8 cellular contexts compared by ENCODE assay signal in genomic region chr19:16659832-16660708, GRCh38. TPM values are rescaled to one million over a fixed set of nuclear protein-coding genes. Genes with fewer than 3 reads are reported as not detected.
A peak's percentile ranks its signal among the peaks of the same experiment; 100 is the strongest.
DNase-seq lines count a peak whose midpoint lies in the region; FAIRE-seq and TF ChIP-seq lines count a peak whose summit lies in the region.

SMIM7 (minus strand) TSS chr19:16660144; CDS start chr19:16660110, 34 bp downstream.

- H2BK120ac ChIP-seq in neuronal stem cell (ENCODE audit: low read depth, low read length) = peak within 1 kb of the TSS; percentile 64

- no peak within 1 kb of the TSS for H4K91ac ChIP-seq in neuronal stem cell (ENCODE audit: low read depth, low read length, poor library complexity)

- H3K4me2 ChIP-seq in neuronal stem cell (ENCODE audit: insufficient read depth, low read length, poor library complexity, severe bottlenecking) = peak within 1 kb of the TSS; percentile 97

- H3K36me3 Mint-ChIP-seq in activated naive CD4-positive, alpha-beta T cell treated with anti-CD3 and anti-CD28 coated beads for 36 hours (ENCODE audit: low read depth) = peaks cover 20% of the 10 kb centered on the region

- H3K36me3 ChIP-seq in neuronal stem cell (replicated peaks in 1 of 2; ENCODE audit: control insufficient read depth in 2 of 2, insufficient read depth in 2 of 2, low read length in 2 of 2) = peaks cover 21 to 41% of the 10 kb centered on the region in 2 donors

- H2AK5ac ChIP-seq in neuronal stem cell (ENCODE audit: low read depth, low read length) = peak within 1 kb of the TSS; percentile 93

- DNase-seq in GM04504 (ENCODE audit: low read depth) (peak; percentile 98), HFF-Myc (ENCODE audit: extremely low read depth, low read depth) (peak; percentile 97), NAMALWA (ENCODE audit: low spot score) (peak; percentile 99), SK-N-DZ (ENCODE audit: low spot score) (peak; percentile 98), frontal cortex (ENCODE audit: low spot score in 2 of 2) (peak; percentile 97 to 98), neuronal stem cell (ENCODE audit: low spot score) (peak; percentile 97)
- DNase-seq in activated naive CD4-positive, alpha-beta T cell treated with anti-CD3 and anti-CD28 coated beads for 36 hours = peak; percentile 98

- peak within 1 kb of the TSS; percentile 92 for H3K27ac ChIP-seq in neuronal stem cell (replicated peaks; ENCODE audit: low read length)

- peak within 1 kb of the TSS; percentile 92 for H3K4me3 Mint-ChIP-seq in activated naive CD4-positive, alpha-beta T cell treated with anti-CD3 and anti-CD28 coated beads for 36 hours

- H3K4me1 ChIP-seq in neuronal stem cell (ENCODE audit: control insufficient read depth in 2 of 2, insufficient read depth in 1 of 2, low read depth in 1 of 2, low read length in 2 of 2) = peaks cover 4 to 11% of the 10 kb centered on the region in 2 donors

- peak within 1 kb of the TSS; percentile 98 for H3K4ac ChIP-seq in neuronal stem cell (ENCODE audit: low read length)

- no CpG with 5 or more reads among the region's 60 CpGs for WGBS in neuronal stem cell (ENCODE audit: extremely low coverage in 2 of 2, insufficient read length in 2 of 2, insufficient replicate concordance in 1 of 2), 2 donors

- H3K18ac ChIP-seq in neuronal stem cell (ENCODE audit: low read length) = peak within 1 kb of the TSS; percentile 100

- H3K9me3 ChIP-seq in neuronal stem cell (replicated peaks in 1 of 2; ENCODE audit: control insufficient read depth in 2 of 2, insufficient read depth in 1 of 2, low read depth in 1 of 2, low read length in 2 of 2) = peaks cover 0 to 6% of the 10 kb centered on the region in 2 donors

- H3K4me1 Mint-ChIP-seq in activated naive CD4-positive, alpha-beta T cell treated with anti-CD3 and anti-CD28 coated beads for 36 hours (ENCODE audit: low read depth) = peaks cover 39% of the 10 kb centered on the region

- H3K27me3 Mint-ChIP-seq in activated naive CD4-positive, alpha-beta T cell treated with anti-CD3 and anti-CD28 coated beads for 36 hours (ENCODE audit: low read depth) = peaks cover 6% of the 10 kb centered on the region

- H3K27me3 ChIP-seq in neuronal stem cell (ENCODE audit: control insufficient read depth in 3 of 3, insufficient read depth in 3 of 3, low read depth in 1 of 3, low read length in 3 of 3) = peaks cover 0 to 16% (median 9%) of the 10 kb centered on the region in 3 experiments

- H2BK15ac ChIP-seq in neuronal stem cell (ENCODE audit: low read length) = peak within 1 kb of the TSS; percentile 79

- no peak for FAIRE-seq in frontal cortex (lab: Jason Lieb, UNC)

- TF ChIP-seq CTCF in HFF-Myc (IDR thresholded peaks at IDR 0.05; ENCODE audit: low read depth, low read length, missing control alignments) (no peak), subcutaneous adipose tissue (IDR thresholded peaks at IDR 0.05; ENCODE audit: low read depth) (no peak)

- peak within 1 kb of the TSS; percentile 57 for H2BK5ac ChIP-seq in neuronal stem cell (ENCODE audit: low read length)

- H2AFZ ChIP-seq in neuronal stem cell (ENCODE audit: low read length) = peak within 1 kb of the TSS; percentile 96

- peak within 1 kb of the TSS; percentile 87 for H4K8ac ChIP-seq in neuronal stem cell (ENCODE audit: low read depth, low read length)

- peak within 1 kb of the TSS; percentile 93 for H3K9ac ChIP-seq in neuronal stem cell (ENCODE audit: low read depth, low read length, poor library complexity)

- CTCF ChIA-PET in activated naive CD4-positive, alpha-beta T cell treated with anti-CD3 and anti-CD28 coated beads for 36 hours (lab: Charles Lee) = interaction anchor here (0.6 kb wide), 1 partner anchor 645 kb away, joined by 7 read pairs; no protein-coding TSS in a partner anchor

- peak within 1 kb of the TSS; percentile 98 for H3K23ac ChIP-seq in neuronal stem cell (ENCODE audit: low read depth, low read length, poor library complexity)

- H3K4me3 ChIP-seq in HFF-Myc (replicated peaks; ENCODE audit: low read depth, low read length) (peak within 1 kb of the TSS; percentile 86), neuronal stem cell (ENCODE audit: low read length in 2 of 2) (peak within 1 kb of the TSS; percentile 73 to 91)

- H2BK12ac ChIP-seq in neuronal stem cell (ENCODE audit: low read length) = no peak within 1 kb of the TSS

- H3K9me3 Mint-ChIP-seq in activated naive CD4-positive, alpha-beta T cell treated with anti-CD3 and anti-CD28 coated beads for 36 hours = no peaks in the 10 kb centered on the region

- H3K27ac Mint-ChIP-seq in activated naive CD4-positive, alpha-beta T cell treated with anti-CD3 and anti-CD28 coated beads for 36 hours = peak within 1 kb of the TSS; percentile 92

- H3K14ac ChIP-seq in neuronal stem cell (ENCODE audit: low read length) = peak within 1 kb of the TSS; percentile 95

- intact Hi-C loops in activated naive CD4-positive, alpha-beta T cell treated with anti-CD3 and anti-CD28 coated beads for 36 hours (cut with micrococcal nuclease) = loop anchor here (1.0 kb wide), 5 partner anchors 32 to 188 kb away; partner anchors contain the start of genes C19orf44, CALR3, CHERP and MED26

- H3K79me1 ChIP-seq in neuronal stem cell (ENCODE audit: low read depth, low read length) = peaks cover 16% of the 10 kb centered on the region

RNA-seq across cellular contexts. Expression of gene SMIM7, which starts in this region (rescaled TPM):
- 104 and 126 TPM in 2 replicates for polyA plus RNA-seq in SK-N-DZ (2014; cell fraction: cytosol; rRNA removed)
- polyA plus RNA-seq in SK-N-DZ (2014; cell fraction: nucleus; rRNA removed) = 63.1 and 75.0 TPM in 2 replicates
- total RNA-seq in activated naive CD4-positive, alpha-beta T cell treated with anti-CD3 and anti-CD28 coated beads for 36 hours = 10 to 100 TPM; 51.0 to 59.2 TPM
- total RNA-seq in frontal cortex = 41.6 TPM
- polyA plus RNA-seq in neuronal stem cell (2013, experiment 1 of 2) = 72.1 TPM
- polyA plus RNA-seq in neuronal stem cell (2013, experiment 2 of 2) = 73.2 TPM
- total RNA-seq in subcutaneous adipose tissue = 100 to 1,000 TPM in 3 of 4 donors, 10 to 100 TPM in 1; 91.1 to 127 (median 113) TPM

Comparison
In these comparisons a context has a peak if more than half of its experiments do, and no peak if none do; other contexts are left out.
1. Peak in every context shown above with its lines: DNase-seq, H3K4me3 ChIP-seq and H3K27ac ChIP-seq.